ENCODE assay signal across 8 cellular contexts in genomic region chr10:112361951-112362770, GRCh38. TPM values are rescaled to one million over a fixed set of nuclear protein-coding genes. Genes with fewer than 3 reads are reported as not detected.
DNase-seq lines count a peak whose midpoint lies in the region; ATAC-seq and TF ChIP-seq lines count a peak whose summit lies in the region.
"Had no signal": no experiment of that assay in that cellular context is flagged by ENCODE, and none has a peak within 500 bp of the region (broad histone marks: within the 10 kb centered on the region; RNA-seq: fewer than 3 reads in every experiment).

No MANE protein-coding gene starts in this region.

- ATAC-seq in GM19397 (IDR thresholded peaks at IDR 0.05; ENCODE audit: unreplicated experiment): no peak

- peak overlapping the region; percentile 25 for H3K4me3 ChIP-seq in LNCaP clone FGC (ENCODE audit: low read depth, low read length)

- DNase-seq in LNCaP clone FGC (ENCODE audit: low read depth) (peak; percentile 97), epidermal melanocyte (ENCODE audit: insufficient read length, low spot score) (peak; percentile 77), lung microvascular endothelial cell (ENCODE audit: low read depth in 2 of 2) (peak; percentile 33 to 91), ureter (ENCODE audit: low spot score) (peak; percentile 55), superior temporal gyrus (ENCODE audit: extremely low spot score) (no peak)
- no peak for DNase-seq in stimulated activated CD4-positive, alpha-beta T cell treated with anti-CD3 and anti-CD28 coated beads, Interleukin-12 subunit alpha, Interleukin-12 subunit beta, amount 100 ng/mL, for 4 hours
- DNase-seq: NCI-H774 had no signal

- peak; percentile 36; the same call in 1 of the 2 replicates for TF ChIP-seq CTCF in LNCaP clone FGC (IDR thresholded peaks at IDR 0.05; ENCODE audit: control insufficient read depth, extremely low read depth, insufficient read depth)

RNA-seq across cellular contexts. Expression of gene ACSL5, which starts 11.8 kb away (rescaled TPM):
- total RNA-seq in lung microvascular endothelial cell: 29.2 and 56.2 TPM in 2 replicates
- total RNA-seq in ureter: 117 TPM

Comparison
In these comparisons a context has a peak if more than half of its experiments do, and no peak if none do; other contexts are left out.
1. DNase-seq: peak in LNCaP clone FGC (single experiment), epidermal melanocyte (single experiment), lung microvascular endothelial cell (2 of 2) and ureter (single experiment); none in stimulated activated CD4-positive, alpha-beta T cell treated with anti-CD3 and anti-CD28 coated beads, Interleukin-12 subunit alpha, Interleukin-12 subunit beta, amount 100 ng/mL, for 4 hours (single experiment) and superior temporal gyrus (single experiment).